ENCODE assay signal across 20 cellular contexts in genomic region chr13:111792956-111793355, GRCh38.
DNase-seq lines count a peak whose midpoint lies in the region; ATAC-seq and TF ChIP-seq lines count a peak whose summit lies in the region.
"Had no signal": no experiment of that assay in that cellular context is flagged by ENCODE, and none has a peak within 500 bp of the region (broad histone marks: within the 10 kb centered on the region; RNA-seq: fewer than 3 reads in every experiment).

No MANE protein-coding gene starts in this region.

- no peak overlapping the region for H2BK120ac ChIP-seq in neuronal stem cell (ENCODE audit: low read depth, low read length)

- no peak overlapping the region for H4K8ac ChIP-seq in neuronal stem cell (ENCODE audit: low read depth, low read length)

- no peak for ATAC-seq in activated CD4-positive, alpha-beta T cell treated with anti-CD3 and anti-CD28 coated beads for 36 hours
- ATAC-seq in GM19328 (IDR thresholded peaks at IDR 0.05; ENCODE audit: unreplicated experiment) = no peak

- H3K18ac ChIP-seq in neuronal stem cell (ENCODE audit: low read length) = no peak overlapping the region

- H4K20me1 ChIP-seq in PC-9 (ENCODE audit: insufficient read depth) = no peaks in the 10 kb centered on the region

- H2AFZ ChIP-seq in neuronal stem cell (ENCODE audit: low read length) = no peak overlapping the region
- no peak overlapping the region for H2AFZ ChIP-seq in PC-9

- WGBS in neuronal stem cell (ENCODE audit: extremely low coverage in 2 of 2, insufficient read length in 2 of 2, insufficient replicate concordance in 1 of 2), 2 donors = no CpG with 5 or more reads among the region's 6 CpGs

- CTCF ChIA-PET in activated CD4-positive, alpha-beta T cell treated with anti-CD3 and anti-CD28 coated beads for 36 hours (lab: Charles Lee) = no interaction called here
- CTCF ChIA-PET in PC-9 (lab: Charles Lee) = no interaction called here

- TF ChIP-seq CTCF in WERI-Rb-1 (IDR thresholded peaks at IDR 0.05; ENCODE audit: low read depth, low read length) = no peak
- no peak for TF ChIP-seq CTCF in PC-9 (conservative IDR thresholded peaks at IDR 0.05)

- no peak overlapping the region for H2BK12ac ChIP-seq in neuronal stem cell (ENCODE audit: low read length)

- peak overlapping the region; percentile 65 for H2BK15ac ChIP-seq in neuronal stem cell (ENCODE audit: low read length)

- H3K27ac ChIP-seq in WERI-Rb-1 (no peak overlapping the region), neuronal stem cell (replicated peaks; ENCODE audit: low read length) (no peak overlapping the region), PC-9 (no peak overlapping the region)
- H3K27ac ChIP-seq: 22Rv1, SJSA1 had no signal

- no peak overlapping the region for H3K4ac ChIP-seq in neuronal stem cell (ENCODE audit: low read length)

- no peak overlapping the region for H3K9ac ChIP-seq in neuronal stem cell (ENCODE audit: low read depth, low read length, poor library complexity)

- H3K36me3 Mint-ChIP-seq in activated CD4-positive, alpha-beta T cell treated with anti-CD3 and anti-CD28 coated beads, Interleukin-2, amount 10 ng/mL, durations not matched to agents 24 days and 14 days (ENCODE audit: low read depth) = no peaks in the 10 kb centered on the region
- no peaks in the 10 kb centered on the region for H3K36me3 Mint-ChIP-seq in activated CD4-positive, alpha-beta T cell treated with anti-CD3 and anti-CD28 coated beads for 36 hours (ENCODE audit: low read depth)

- H3K14ac ChIP-seq in neuronal stem cell (ENCODE audit: low read length) = no peak overlapping the region

- peaks cover 6% of the 10 kb centered on the region; the same call in 1 of the 2 replicates for H3F3A ChIP-seq in PC-9 (ENCODE audit: insufficient read depth, low read depth)

- no peaks in the 10 kb centered on the region for H3K36me3 ChIP-seq in WERI-Rb-1
- no peaks in the 10 kb centered on the region for H3K36me3 ChIP-seq in neuronal stem cell (replicated peaks in 1 of 2; ENCODE audit: control insufficient read depth in 2 of 2, insufficient read depth in 2 of 2, low read length in 2 of 2)
- no peaks in the 10 kb centered on the region for H3K36me3 ChIP-seq in PC-9 (ENCODE audit: low read depth)
- H3K36me3 ChIP-seq: SJSA1 had no signal

- no peaks in the 10 kb centered on the region for H3K9me2 ChIP-seq in PC-9 (ENCODE audit: insufficient read depth)

- no peak overlapping the region for H4K91ac ChIP-seq in neuronal stem cell (ENCODE audit: low read depth, low read length, poor library complexity)

- no peaks in the 10 kb centered on the region for H3K9me3 Mint-ChIP-seq in activated CD4-positive, alpha-beta T cell treated with anti-CD3 and anti-CD28 coated beads, Interleukin-2, amount 10 ng/mL, durations not matched to agents 24 days and 14 days
- H3K9me3 Mint-ChIP-seq in activated CD4-positive, alpha-beta T cell treated with anti-CD3 and anti-CD28 coated beads for 36 hours (ENCODE audit: low read depth) = no peaks in the 10 kb centered on the region

- no peak overlapping the region for H3K27ac Mint-ChIP-seq in activated CD4-positive, alpha-beta T cell treated with anti-CD3 and anti-CD28 coated beads, Interleukin-2, amount 10 ng/mL, durations not matched to agents 24 days and 14 days
- H3K27ac Mint-ChIP-seq in activated CD4-positive, alpha-beta T cell treated with anti-CD3 and anti-CD28 coated beads for 36 hours = no peak overlapping the region

- no peaks in the 10 kb centered on the region for H3K27me3 Mint-ChIP-seq in activated CD4-positive, alpha-beta T cell treated with anti-CD3 and anti-CD28 coated beads, Interleukin-2, amount 10 ng/mL, durations not matched to agents 24 days and 14 days
- H3K27me3 Mint-ChIP-seq in activated CD4-positive, alpha-beta T cell treated with anti-CD3 and anti-CD28 coated beads for 36 hours = no peaks in the 10 kb centered on the region

- H2AK5ac ChIP-seq in neuronal stem cell (ENCODE audit: low read depth, low read length) = no peak overlapping the region

- H3K4me2 ChIP-seq in neuronal stem cell (ENCODE audit: insufficient read depth, low read length, poor library complexity, severe bottlenecking) (no peak overlapping the region), PC-9 (no peak overlapping the region)

- BruUV-seq in PC-9 (replicated peaks; lab: Mats Ljungman, UMichigan) = no TSS peak

- H2BK5ac ChIP-seq in neuronal stem cell (ENCODE audit: low read length) = no peak overlapping the region

- peak; percentile 41 for DNase-seq in activated CD4-positive, alpha-beta T cell treated with anti-CD3 and anti-CD28 coated beads, Interleukin-2, amount 10 ng/mL, durations not matched to agents 24 days and 14 days
- no peak for DNase-seq in activated CD4-positive, alpha-beta T cell treated with anti-CD3 and anti-CD28 coated beads for 36 hours
- DNase-seq in WERI-Rb-1 (peak; percentile 4), neuronal stem cell (ENCODE audit: low spot score) (no peak), PC-9 (no peak), NOMO-1 treated with DMSO at 0.1 percent for 48 hours (lab: John Stamatoyannopoulos, UW; ENCODE audit: unreplicated experiment) (no peak)
- DNase-seq: Calu3; DND-41; Kasumi-1; NCI-H1105; NCI-H1436 treated with DMSO at 0.1 percent for 48 hours; NCI-H187 treated with DMSO at 0.1 percent for 48 hours; NCI-H2107; NCI-H524 treated with DMSO at 0.1 percent for 48 hours; NCI-H82; NK-92 treated with Interleukin-12 subunit alpha and Interleukin-12 subunit beta, amount 100 ng/mL, for 24 hours; Right ventricle myocardium superior had no signal

- intact Hi-C loops in activated CD4-positive, alpha-beta T cell treated with anti-CD3 and anti-CD28 coated beads, Interleukin-2, amount 10 ng/mL, durations not matched to agents 24 days and 14 days (cut with micrococcal nuclease) = no loop called here
- intact Hi-C loops in activated CD4-positive, alpha-beta T cell treated with anti-CD3 and anti-CD28 coated beads for 36 hours (cut with DNase I, micrococcal nuclease) = no loop called here
- intact Hi-C loops in PC-9 (cut with micrococcal nuclease; ENCODE audit: unreplicated experiment) = no loop called here

- no peaks in the 10 kb centered on the region for H3K4me1 Mint-ChIP-seq in activated CD4-positive, alpha-beta T cell treated with anti-CD3 and anti-CD28 coated beads, Interleukin-2, amount 10 ng/mL, durations not matched to agents 24 days and 14 days
- H3K4me1 Mint-ChIP-seq in activated CD4-positive, alpha-beta T cell treated with anti-CD3 and anti-CD28 coated beads for 36 hours = no peaks in the 10 kb centered on the region

- no peak overlapping the region for H3K4me3 ChIP-seq in WERI-Rb-1 (ENCODE audit: low read depth, low read length)
- H3K4me3 ChIP-seq in neuronal stem cell (ENCODE audit: low read length in 2 of 2) = no peak overlapping the region
- H3K4me3 ChIP-seq in PC-9 = no peak overlapping the region
- H3K4me3 ChIP-seq: SJSA1 had no signal

- POLR2A ChIA-PET in activated CD4-positive, alpha-beta T cell treated with anti-CD3 and anti-CD28 coated beads for 36 hours (lab: Charles Lee) = no interaction called here
- POLR2A ChIA-PET in PC-9 (lab: Charles Lee; ENCODE audit: unreplicated experiment) = no interaction called here

- no peaks in the 10 kb centered on the region for H3K79me1 ChIP-seq in neuronal stem cell (ENCODE audit: low read depth, low read length)

- peaks cover 41% of the 10 kb centered on the region for H3K27me3 ChIP-seq in WERI-Rb-1 (ENCODE audit: insufficient read depth, low read depth, severe bottlenecking)
- H3K27me3 ChIP-seq in neuronal stem cell (ENCODE audit: control insufficient read depth in 3 of 3, insufficient read depth in 3 of 3, low read depth in 1 of 3, low read length in 3 of 3) = peaks cover 0 to 3% (median 0%) of the 10 kb centered on the region in 3 experiments
- H3K27me3 ChIP-seq in PC-9 (ENCODE audit: insufficient read depth, low read depth) = peaks cover 30% of the 10 kb centered on the region; the same call in 1 of the 2 replicates

- H3K79me2 ChIP-seq in PC-9 (ENCODE audit: low read depth) = no peaks in the 10 kb centered on the region

- no peaks in the 10 kb centered on the region for H3K4me1 ChIP-seq in neuronal stem cell (ENCODE audit: control insufficient read depth in 2 of 2, insufficient read depth in 1 of 2, low read depth in 1 of 2, low read length in 2 of 2)
- no peaks in the 10 kb centered on the region for H3K4me1 ChIP-seq in PC-9 (replicated peaks; ENCODE audit: insufficient read depth)
- H3K4me1 ChIP-seq: SJSA1 had no signal

- no peak overlapping the region for H3K23ac ChIP-seq in neuronal stem cell (ENCODE audit: low read depth, low read length, poor library complexity)

- no peak overlapping the region for H3K4me3 Mint-ChIP-seq in activated CD4-positive, alpha-beta T cell treated with anti-CD3 and anti-CD28 coated beads, Interleukin-2, amount 10 ng/mL, durations not matched to agents 24 days and 14 days
- H3K4me3 Mint-ChIP-seq in activated CD4-positive, alpha-beta T cell treated with anti-CD3 and anti-CD28 coated beads for 36 hours = no peak overlapping the region

- H3K9me3 ChIP-seq in WERI-Rb-1 (ENCODE audit: severe bottlenecking) (peaks cover 11% of the 10 kb centered on the region), neuronal stem cell (replicated peaks in 1 of 2; ENCODE audit: control insufficient read depth in 2 of 2, insufficient read depth in 1 of 2, low read depth in 1 of 2, low read length in 2 of 2) (no peaks in the 10 kb centered on the region), PC-9 (ENCODE audit: insufficient read depth, low read depth) (peaks cover 3% of the 10 kb centered on the region; the same call in 1 of the 2 replicates)

Comparison
In these comparisons a context has a peak if more than half of its experiments do, and no peak if none do; other contexts are left out.
1. DNase-seq: peak in activated CD4-positive, alpha-beta T cell treated with anti-CD3 and anti-CD28 coated beads, Interleukin-2, amount 10 ng/mL, durations not matched to agents 24 days and 14 days (single experiment) and WERI-Rb-1 (single experiment); none in activated CD4-positive, alpha-beta T cell treated with anti-CD3 and anti-CD28 coated beads for 36 hours (single experiment), neuronal stem cell (single experiment), PC-9 (0 of 2) and NOMO-1 treated with DMSO at 0.1 percent for 48 hours (single experiment).